ENCODE assay signal across 1 cellular context in the genomic region with DNA sequence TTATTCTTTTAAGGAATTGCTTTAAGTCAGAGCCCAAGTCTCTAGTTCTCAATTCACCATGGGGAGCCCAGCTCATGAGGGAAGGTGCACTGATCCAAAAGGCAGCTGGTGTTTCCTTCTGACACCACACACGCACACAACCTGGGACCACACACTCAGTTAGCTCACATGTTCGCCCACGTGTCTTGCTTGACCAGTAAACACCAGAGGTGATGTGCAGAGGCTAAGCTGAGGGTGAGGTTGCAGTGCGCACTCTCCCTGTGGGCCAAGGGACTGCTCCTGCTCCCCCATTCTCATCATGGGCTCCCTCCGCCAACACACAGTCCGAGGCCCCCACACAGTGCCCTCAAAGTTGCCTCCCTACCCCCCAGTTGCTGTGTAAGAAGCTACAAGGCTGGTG.
TF ChIP-seq lines count a peak whose summit lies in the region.

No MANE protein-coding gene starts in this region.

TF ChIP-seq in GM12878, 131 proteins besides CTCF, POLR2A, EP300 and RAD21 (continued from another document):
- peak; percentile 15 for TF ChIP-seq USF1 (IDR thresholded peaks at IDR 0.05; ENCODE audit: borderline replicate concordance, extremely low read length, insufficient read depth, low read depth, low read length)
TF ChIP-seq in GM12878: peak in this region for 1.
